Comparison of ENCODE assay signal across 8 cellular contexts in the genomic region with DNA sequence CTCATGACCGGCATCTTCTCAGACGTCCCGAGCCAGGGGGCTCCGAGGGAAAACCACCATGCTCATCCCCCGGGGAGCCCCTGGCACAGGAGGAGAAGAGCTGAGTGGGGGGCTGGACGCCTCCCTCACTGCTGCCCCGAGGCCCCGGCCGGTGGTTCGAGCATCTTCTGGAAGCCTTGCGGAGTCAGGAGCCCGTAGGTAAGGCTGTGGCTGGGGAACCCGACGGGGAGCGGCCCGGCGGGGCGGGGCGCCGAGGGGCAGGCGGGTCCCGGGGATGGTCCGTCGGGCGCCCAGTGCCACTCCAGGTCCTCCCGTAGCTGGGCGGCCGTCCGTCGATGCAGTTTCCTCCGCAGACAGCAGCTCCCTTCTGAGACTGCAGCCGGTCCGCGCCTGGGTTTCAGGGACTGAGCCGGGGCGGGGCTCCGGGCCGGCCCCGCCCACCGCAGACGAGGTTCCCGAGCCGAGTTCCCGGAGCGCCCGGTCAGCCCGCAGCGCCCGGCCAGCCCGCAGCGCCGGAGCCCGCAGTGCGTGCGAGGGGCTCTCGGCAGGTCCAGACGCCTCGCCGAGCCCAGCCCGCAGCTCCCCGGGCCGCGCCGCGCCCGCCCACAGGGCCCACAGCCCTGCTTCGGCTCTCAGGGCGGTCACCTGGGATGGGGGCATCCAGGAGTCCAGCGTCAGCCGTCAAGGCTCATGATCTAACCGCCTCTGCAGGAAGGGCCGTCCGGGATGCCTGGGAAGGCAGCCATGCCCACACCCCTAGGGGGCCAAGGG. TPM values are rescaled to one million over a fixed set of nuclear protein-coding genes. Genes with fewer than 3 reads are reported as not detected.
A peak's percentile ranks its signal among the peaks of the same experiment; 100 is the strongest.
DNase-seq lines count a peak whose midpoint lies in the region; ATAC-seq and TF ChIP-seq lines count a peak whose summit lies in the region.

TSS of gene PGF (minus strand) at position 369 of the 771 bp plus-strand sequence. CDS start at position 14, 355 bp downstream.

- H3K4me3 ChIP-seq in HAP-1 (peak within 1 kb of the TSS; percentile 42), iPS-15b (ENCODE audit: low read depth, low read length) (peak within 1 kb of the TSS; percentile 55), gastrocnemius medialis (peak within 1 kb of the TSS; percentile 48 to 66 (median 61))

- H3K4me3 Mint-ChIP-seq in brain: peak within 1 kb of the TSS; percentile 4 to 72 (median 64)

- H3K36me3 ChIP-seq in HAP-1 (replicated peaks) (no peaks in the 10 kb centered on the region), iPS-15b (ENCODE audit: control insufficient read depth, insufficient read depth, low read length) (no peaks in the 10 kb centered on the region), gastrocnemius medialis (no peaks in the 10 kb centered on the region)

- peaks cover 45% of the 10 kb centered on the region for H3K4me1 Mint-ChIP-seq in brain

- no peaks in the 10 kb centered on the region for H3K9me3 ChIP-seq in HAP-1
- no peaks in the 10 kb centered on the region for H3K9me3 ChIP-seq in iPS-15b (ENCODE audit: control insufficient read depth, insufficient read depth, low read length)
- H3K9me3 ChIP-seq in gastrocnemius medialis: no peaks in the 10 kb centered on the region

- H3K27ac Mint-ChIP-seq in brain: peak within 1 kb of the TSS in 3 of 5 experiments; percentile 3 to 65 (median 60)

- H3K4me1 ChIP-seq in HAP-1: peaks cover 2% of the 10 kb centered on the region; the same call in 1 of the 2 replicates
- H3K4me1 ChIP-seq in iPS-15b (ENCODE audit: control insufficient read depth, insufficient read depth, low read length): peaks cover 4% of the 10 kb centered on the region
- H3K4me1 ChIP-seq in gastrocnemius medialis: peaks cover 3 to 10% of the 10 kb centered on the region in 2 donors

- intact Hi-C loops in gastrocnemius medialis (cut with DNase I; ENCODE audit: low total_unique reads): no loop called here

- no peak for TF ChIP-seq CTCF in RWPE1 (conservative IDR thresholded peaks at IDR 0.05; ENCODE audit: low read depth)
- TF ChIP-seq CTCF in brain (conservative IDR thresholded peaks at IDR 0.05): no peak
- TF ChIP-seq CTCF in gastrocnemius medialis (IDR thresholded peaks at IDR 0.05 in 4 of 5, conservative IDR thresholded peaks at IDR 0.05 in 1 of 5): no peak

- peak within 1 kb of the TSS; percentile 60 for H3K9ac ChIP-seq in iPS-15b (ENCODE audit: low read depth, low read length)

- H3K27me3 ChIP-seq in HAP-1 (ENCODE audit: low read depth) (no peaks in the 10 kb centered on the region), iPS-15b (ENCODE audit: control insufficient read depth, insufficient read depth, low read length) (peaks cover 9% of the 10 kb centered on the region), gastrocnemius medialis (peaks cover 0 to 10% (median 3%) of the 10 kb centered on the region in 3 donors)

- no peaks in the 10 kb centered on the region for H3K36me3 Mint-ChIP-seq in brain

- CTCF ChIA-PET in RWPE1 (lab: Yijun Ruan, JAX): interaction anchor here (0.5 to 1.1 kb wide), 3 partner anchors 9 to 138 kb away, joined by 3 to 4 read pairs (median 4); no protein-coding TSS in a partner anchor

- TF ChIP-seq POLR2A in gastrocnemius medialis (IDR thresholded peaks at IDR 0.05): peak; percentile 51 to 81

- POLR2A ChIA-PET in RWPE1 (lab: Yijun Ruan, JAX; ENCODE audit: low non-redundant PET): no interaction called here

- ATAC-seq in gastrocnemius medialis (peak; percentile 56 to 83), HG03039 (IDR thresholded peaks at IDR 0.05; ENCODE audit: unreplicated experiment) (no peak), GM18873 (IDR thresholded peaks at IDR 0.05; ENCODE audit: low FRiP score, unreplicated experiment) (no peak)

- peaks cover 34% of the 10 kb centered on the region for H3K27me3 Mint-ChIP-seq in brain

- in situ Hi-C loops in HAP-1 (cut with MboI; ENCODE audit: low sequenced_read_pairs) (no loop called here), gastrocnemius medialis (cut with MboI; ENCODE audit: low sequenced_read_pairs in 4 of 4) (no loop called here)

- H3K27ac ChIP-seq in RWPE1 (peak within 1 kb of the TSS; percentile 60), gastrocnemius medialis (peak within 1 kb of the TSS; percentile 5 to 68 (median 66))

- H3K9me3 Mint-ChIP-seq in brain: no peaks in the 10 kb centered on the region

- DNase-seq in CD1c-positive myeloid dendritic cell (ENCODE audit: extremely low spot score) (peak; percentile 78), HAP-1 (ENCODE audit: low spot score in 2 of 2) (peak; percentile 26 to 81), RWPE1 (ENCODE audit: low spot score) (peak; percentile 50), gastrocnemius medialis (peak in 1 of 2 donors; percentile 47)

RNA-seq across cellular contexts. Expression of gene PGF, which starts in this region (rescaled TPM):
- polyA plus RNA-seq in brain (ENCODE audit: insufficient read depth, low read depth, low replicate concordance): 21.8 TPM
- 1 to 10 TPM; 2.2 to 7.8 (median 3.8) TPM for total RNA-seq in gastrocnemius medialis

Comparison
In these comparisons a context has a peak if more than half of its experiments do, and no peak if none do; other contexts are left out.
1. ATAC-seq: peak in gastrocnemius medialis (2 of 2); none in HG03039 (single experiment) and GM18873 (single experiment).
2. Peak in every context shown above with its lines, with median percentiles within 50 percentile points of each other: H3K4me3 ChIP-seq.